ENCODE assay signal across 8 cellular contexts in genomic region chr11:827146-827860, GRCh38. TPM values are rescaled to one million over a fixed set of nuclear protein-coding genes. Genes with fewer than 3 reads are reported as not detected.
DNase-seq lines count a peak whose midpoint lies in the region; TF ChIP-seq lines count a peak whose summit lies in the region.

No MANE protein-coding gene starts in this region.

- peaks cover 37% of the 10 kb centered on the region for H3K27me3 Mint-ChIP-seq in T-helper 2 cell treated with Interferon-gamma antibody and Interleukin-4, amounts not matched to agents 5 μg/mL and 100 μg/mL, for 36 hours (ENCODE audit: low read depth)
- H3K27me3 Mint-ChIP-seq in chondrocyte (ENCODE audit: low read depth) (no peaks in the 10 kb centered on the region), nephron (ENCODE audit: low read depth) (peaks cover 45% of the 10 kb centered on the region)

- intact Hi-C loops in posterior cingulate gyrus (cut with DNase I) = no loop called here

- H3K4me3 Mint-ChIP-seq in T-helper 2 cell treated with Interferon-gamma antibody and Interleukin-4, amounts not matched to agents 5 μg/mL and 100 μg/mL, for 36 hours = peak overlapping the region; percentile 76
- H3K4me3 Mint-ChIP-seq in chondrocyte (ENCODE audit: unreplicated experiment) = peak overlapping the region; percentile 31
- peak overlapping the region; percentile 73 to 79 (median 78) for H3K4me3 Mint-ChIP-seq in nephron

- DNase-seq in T-helper 2 cell treated with Interferon-gamma antibody and Interleukin-4, amounts not matched to agents 5 μg/mL and 100 μg/mL, for 36 hours (ENCODE audit: low spot score) = no peak
- DNase-seq in T-helper 2 cell = no peak
- DNase-seq in Jurkat, Clone E6-1 (ENCODE audit: low read depth, low spot score) = no peak
- DNase-seq in chondrocyte (ENCODE audit: low spot score) = no peak
- no peak for DNase-seq in DMS 273 treated with DMSO at 0.1 percent for 48 hours (lab: John Stamatoyannopoulos, UW)
- no peak for DNase-seq in KBM-7
- no peak for DNase-seq in posterior cingulate gyrus

- in situ Hi-C loops in KBM-7 (cut with MboI; ENCODE audit: low pct_unique_long_range_greater_than_20kb, low sequenced_read_pairs) = no loop called here

- H3K4me3 ChIP-seq in Jurkat, Clone E6-1 (ENCODE audit: low read length) = peak overlapping the region; percentile 40

- peaks cover 10% of the 10 kb centered on the region for H3K36me3 Mint-ChIP-seq in T-helper 2 cell treated with Interferon-gamma antibody and Interleukin-4, amounts not matched to agents 5 μg/mL and 100 μg/mL, for 36 hours (ENCODE audit: low read depth)
- peaks cover 6% of the 10 kb centered on the region for H3K36me3 Mint-ChIP-seq in chondrocyte (ENCODE audit: low read depth)
- peaks cover 8% of the 10 kb centered on the region for H3K36me3 Mint-ChIP-seq in nephron (ENCODE audit: low read depth)

- no peaks in the 10 kb centered on the region for H3K9me3 Mint-ChIP-seq in T-helper 2 cell treated with Interferon-gamma antibody and Interleukin-4, amounts not matched to agents 5 μg/mL and 100 μg/mL, for 36 hours
- H3K9me3 Mint-ChIP-seq in chondrocyte (ENCODE audit: low read depth) (no peaks in the 10 kb centered on the region), nephron (no peaks in the 10 kb centered on the region)

- H3K4me1 Mint-ChIP-seq in T-helper 2 cell treated with Interferon-gamma antibody and Interleukin-4, amounts not matched to agents 5 μg/mL and 100 μg/mL, for 36 hours (ENCODE audit: low read depth) = peaks cover 12% of the 10 kb centered on the region
- H3K4me1 Mint-ChIP-seq in chondrocyte (ENCODE audit: low read depth) = peaks cover 45% of the 10 kb centered on the region
- peaks cover 37% of the 10 kb centered on the region for H3K4me1 Mint-ChIP-seq in nephron

- TF ChIP-seq CTCF in chondrocyte (IDR thresholded peaks at IDR 0.05) (no peak), nephron (IDR thresholded peaks at IDR 0.05; ENCODE audit: unreplicated experiment in 3 of 3) (no peak)

- H3K27ac Mint-ChIP-seq in T-helper 2 cell treated with Interferon-gamma antibody and Interleukin-4, amounts not matched to agents 5 μg/mL and 100 μg/mL, for 36 hours = peak overlapping the region; percentile 21
- no peak overlapping the region for H3K27ac Mint-ChIP-seq in chondrocyte (ENCODE audit: unreplicated experiment)
- H3K27ac Mint-ChIP-seq in nephron = peak overlapping the region; percentile 29 to 75 (median 75)

RNA-seq across cellular contexts. Expression of gene CRACR2B, which starts 0.4 kb away (rescaled TPM):
- polyA plus RNA-seq in Jurkat, Clone E6-1 (2012; ENCODE audit: insufficient read depth, insufficient read length) = 6.5 TPM
- 0.57 to 5.0 TPM (median 1.4 TPM) in 3 replicates for total RNA-seq in chondrocyte

RNA-seq across cellular contexts. Expression of gene CD151, which starts 5.4 kb away (rescaled TPM):
- polyA plus RNA-seq in Jurkat, Clone E6-1 (2012; ENCODE audit: insufficient read depth, insufficient read length) = 42.3 TPM
- 460 to 558 TPM (median 549 TPM) in 3 replicates for total RNA-seq in chondrocyte

RNA-seq across cellular contexts. Expression of gene PNPLA2, which starts 8.6 kb away (rescaled TPM):
- polyA plus RNA-seq in Jurkat, Clone E6-1 (2012; ENCODE audit: insufficient read depth, insufficient read length) = 62.6 TPM
- total RNA-seq in chondrocyte = 56.0 to 59.1 TPM (median 56.0 TPM) in 3 replicates

RNA-seq across cellular contexts. Expression of gene POLR2L, which starts 15.0 kb away (rescaled TPM):
- polyA plus RNA-seq in Jurkat, Clone E6-1 (2012; ENCODE audit: insufficient read depth, insufficient read length) = 199 TPM
- total RNA-seq in chondrocyte = 139 to 173 TPM (median 142 TPM) in 3 replicates

RNA-seq across cellular contexts. Expression of gene TSPAN4, which starts 15.3 kb away (rescaled TPM):
- 15.9 TPM for polyA plus RNA-seq in Jurkat, Clone E6-1 (2012; ENCODE audit: insufficient read depth, insufficient read length)
- total RNA-seq in chondrocyte = 62.3 to 115 TPM (median 69.2 TPM) in 3 replicates
